In genomic region chr6:13526718-13527668, GRCh38 we compare ENCODE assay signal across 9 cellular contexts. TPM values are rescaled to one million over a fixed set of nuclear protein-coding genes. Genes with fewer than 3 reads are reported as not detected.
A peak's percentile ranks its signal among the peaks of the same experiment; 100 is the strongest.
DNase-seq lines count a peak whose midpoint lies in the region; ATAC-seq and TF ChIP-seq lines count a peak whose summit lies in the region.
"Had no signal": no experiment of that assay in that cellular context is flagged by ENCODE, and none has a peak within 500 bp of the region (broad histone marks: within the 10 kb centered on the region; RNA-seq: fewer than 3 reads in every experiment).

No MANE protein-coding gene starts in this region.

- POLR2A ChIA-PET in IMR-90 (lab: Charles Lee; ENCODE audit: unreplicated experiment): no interaction called here

- no peak overlapping the region for H2BK20ac ChIP-seq in IMR-90 (ENCODE audit: low read depth, low read length)

- H3K56ac ChIP-seq in IMR-90 (ENCODE audit: extremely low read depth, insufficient read depth, low read length): no peak overlapping the region

- in situ Hi-C loops in IMR-90 (cut with MboI; ENCODE audit: low sequenced_read_pairs) (loop anchor here (25.0 kb wide), 1 partner anchor 340 kb away; no protein-coding TSS in a partner anchor), GM13976 (cut with MboI; ENCODE audit: low sequenced_read_pairs, unreplicated experiment) (no loop called here)

- no peak overlapping the region for H3K27ac Mint-ChIP-seq in stimulated activated effector memory CD8-positive, alpha-beta T cell treated with anti-CD3 and anti-CD28 coated beads, Interleukin-12 subunit alpha, Interleukin-12 subunit beta, amount 100 ng/mL, for 72 hours

- H3K27ac ChIP-seq in IMR-90 (ENCODE audit: insufficient read depth, low read length): no peak overlapping the region
- peak overlapping the region; percentile 49 for H3K27ac ChIP-seq in RWPE2 (ENCODE audit: poor library complexity, severe bottlenecking)
- H3K27ac ChIP-seq in epithelial cell of prostate: peak overlapping the region; percentile 27

- CTCF ChIA-PET in IMR-90 (lab: Yijun Ruan, JAX): interaction anchor here (1.4 kb wide), 1 partner anchor 11 kb away, joined by 4 read pairs; no protein-coding TSS in a partner anchor

- no peak overlapping the region for H2AK9ac ChIP-seq in IMR-90 (replicated peaks; ENCODE audit: low read depth, low read length, poor library complexity)

- H3K18ac ChIP-seq in IMR-90 (ENCODE audit: low read depth, low read length): no peak overlapping the region

- H3K9me3 Mint-ChIP-seq in stimulated activated effector memory CD8-positive, alpha-beta T cell treated with anti-CD3 and anti-CD28 coated beads, Interleukin-12 subunit alpha, Interleukin-12 subunit beta, amount 100 ng/mL, for 72 hours: no peaks in the 10 kb centered on the region

- DNase-seq in GDM1 (lab: John Stamatoyannopoulos, UW) (peak; percentile 79), IMR-90 (no peak), RWPE2 (ENCODE audit: low spot score) (no peak), epithelial cell of prostate (ENCODE audit: low read depth, low spot score) (peak; percentile 12), GM13976 (ENCODE audit: low spot score) (no peak)
- DNase-seq in stimulated activated effector memory CD8-positive, alpha-beta T cell treated with anti-CD3 and anti-CD28 coated beads, Interleukin-12 subunit alpha, Interleukin-12 subunit beta, amount 100 ng/mL, for 72 hours (ENCODE audit: low spot score in 2 of 2): no peak

- H3K4me2 ChIP-seq in IMR-90 (ENCODE audit: low read depth, low read length): no peak overlapping the region

- no peak overlapping the region for H3K4ac ChIP-seq in IMR-90 (ENCODE audit: low read depth, low read length)

- intact Hi-C loops in IMR-90 (cut with micrococcal nuclease): no loop called here

- no peak overlapping the region for H2AK5ac ChIP-seq in IMR-90 (ENCODE audit: low read depth, low read length)

- peaks cover 7% of the 10 kb centered on the region for H3K4me1 Mint-ChIP-seq in stimulated activated effector memory CD8-positive, alpha-beta T cell treated with anti-CD3 and anti-CD28 coated beads, Interleukin-12 subunit alpha, Interleukin-12 subunit beta, amount 100 ng/mL, for 72 hours

- no peaks in the 10 kb centered on the region for H3K79me1 ChIP-seq in IMR-90 (ENCODE audit: low read depth in 1 of 2, low read length in 2 of 2)

- H3K36me3 ChIP-seq in IMR-90 (ENCODE audit: control insufficient read depth, insufficient read depth, low read length) (no peaks in the 10 kb centered on the region), RWPE2 (ENCODE audit: low read depth) (no peaks in the 10 kb centered on the region)
- H3K36me3 ChIP-seq: thoracic aorta had no signal

- 84% methylated on average over 6 of the region's 17 CpGs; no CpG with 5 or more reads in 1 of the 2 experiments for WGBS in IMR-90 (ENCODE audit: extremely low coverage in 2 of 2, insufficient read length in 1 of 2), 2 experiments

- H3K27me3 ChIP-seq in IMR-90 (ENCODE audit: control insufficient read depth, insufficient read depth, low read length): 0 out of 2 replicates have a peak, but pooled peaks cover 3% of the 10 kb centered on the region
- no peaks in the 10 kb centered on the region for H3K27me3 ChIP-seq in RWPE2 (ENCODE audit: insufficient read depth, poor library complexity, severe bottlenecking)

- no peaks in the 10 kb centered on the region for H4K20me1 ChIP-seq in IMR-90 (ENCODE audit: insufficient read depth, low read length)

- H3K9me3 ChIP-seq in IMR-90 (ENCODE audit: control insufficient read depth, insufficient read depth, low read length): no peaks in the 10 kb centered on the region
- no peaks in the 10 kb centered on the region for H3K9me3 ChIP-seq in RWPE2 (ENCODE audit: severe bottlenecking)
- H3K9me3 ChIP-seq: thoracic aorta had no signal

- H3K9me1 ChIP-seq in IMR-90 (ENCODE audit: insufficient read depth, low read length): no peaks in the 10 kb centered on the region

- H4K91ac ChIP-seq in IMR-90 (ENCODE audit: insufficient read depth, low read depth, low read length): no peak overlapping the region

- H3K4me1 ChIP-seq in IMR-90 (ENCODE audit: control insufficient read depth, insufficient read depth, low read length) (no peaks in the 10 kb centered on the region), RWPE2 (ENCODE audit: insufficient read depth, poor library complexity, severe bottlenecking) (peaks cover 25% of the 10 kb centered on the region)

- no peak overlapping the region for H3K14ac ChIP-seq in IMR-90 (replicated peaks; ENCODE audit: low read depth, low read length)

- TF ChIP-seq RAD21 in IMR-90 (IDR thresholded peaks at IDR 0.05; ENCODE audit: low read length): no peak

- no peak overlapping the region for H2BK5ac ChIP-seq in IMR-90 (ENCODE audit: low read depth, low read length, poor library complexity, severe bottlenecking)

- H4K8ac ChIP-seq in IMR-90 (ENCODE audit: low read depth in 2 of 2, low read length in 2 of 2): no peak overlapping the region

- peak overlapping the region; percentile 68 for H2AFZ ChIP-seq in IMR-90 (replicated peaks; ENCODE audit: low read length, poor library complexity)

- BruUV-seq in IMR-90 (replicated peaks; lab: Mats Ljungman, UMichigan): no TSS peak

- H4K5ac ChIP-seq in IMR-90 (ENCODE audit: low read depth, low read length): no peak overlapping the region

- H2BK15ac ChIP-seq in IMR-90 (ENCODE audit: low read depth, low read length): no peak overlapping the region

- no peak overlapping the region for H2BK120ac ChIP-seq in IMR-90 (ENCODE audit: low read depth, low read length)

- H3K23ac ChIP-seq in IMR-90 (ENCODE audit: low read depth, low read length): no peak overlapping the region

- H3K4me3 Mint-ChIP-seq in stimulated activated effector memory CD8-positive, alpha-beta T cell treated with anti-CD3 and anti-CD28 coated beads, Interleukin-12 subunit alpha, Interleukin-12 subunit beta, amount 100 ng/mL, for 72 hours: no peak overlapping the region

- H3K4me3 ChIP-seq in IMR-90 (ENCODE audit: insufficient read depth, low read depth, low read length) (no peak overlapping the region), RWPE2 (ENCODE audit: severe bottlenecking) (no peak overlapping the region)
- H3K4me3 ChIP-seq: thoracic aorta had no signal

- no peak overlapping the region for H3K9ac ChIP-seq in IMR-90 (ENCODE audit: low read depth, low read length)

- TF ChIP-seq POLR2A in IMR-90 (IDR thresholded peaks at IDR 0.05; ENCODE audit: low read depth, low read length): no peak

- ATAC-seq in GM21447 (IDR thresholded peaks at IDR 0.05; ENCODE audit: unreplicated experiment): peak; percentile 87
- ATAC-seq in IMR-90 (ENCODE audit: low read depth): no peak
- ATAC-seq in RWPE2 (ENCODE audit: low read depth): peak; percentile 59
- peak; percentile 49 for ATAC-seq in stimulated activated effector memory CD8-positive, alpha-beta T cell treated with anti-CD3 and anti-CD28 coated beads, Interleukin-12 subunit alpha, Interleukin-12 subunit beta, amount 100 ng/mL, for 72 hours
- ATAC-seq in HG02970 (IDR thresholded peaks at IDR 0.05; ENCODE audit: low FRiP score, unreplicated experiment): no peak

- dilution Hi-C loops in IMR-90 (cut with HindIII; ENCODE audit: low sequenced_read_pairs, unreplicated experiment): no loop called here

- H3K36me3 Mint-ChIP-seq in stimulated activated effector memory CD8-positive, alpha-beta T cell treated with anti-CD3 and anti-CD28 coated beads, Interleukin-12 subunit alpha, Interleukin-12 subunit beta, amount 100 ng/mL, for 72 hours: no peaks in the 10 kb centered on the region

- TF ChIP-seq CTCF in IMR-90 (conservative IDR thresholded peaks at IDR 0.05; ENCODE audit: low read depth, low read length): no peak
- TF ChIP-seq CTCF in RWPE2 (IDR thresholded peaks at IDR 0.05; ENCODE audit: poor library complexity, severe bottlenecking): no peak
- no peak for TF ChIP-seq CTCF in GM13976 (IDR thresholded peaks at IDR 0.05; ENCODE audit: borderline replicate concordance, control extremely low read depth, extremely low read depth, insufficient read depth, missing control alignments)

TF ChIP-seq in IMR-90, 13 proteins besides CTCF, POLR2A, EP300 and RAD21 (continues in another document):
- TF ChIP-seq ELK1 (IDR thresholded peaks at IDR 0.05; ENCODE audit: borderline replicate concordance, low read depth, low read length) (no peak), MAFK (IDR thresholded peaks at IDR 0.05; ENCODE audit: low read depth, low read length) (no peak), CEBPB (IDR thresholded peaks at IDR 0.05; ENCODE audit: low read depth, low read length) (no peak), SMC3 (IDR thresholded peaks at IDR 0.05; ENCODE audit: low read depth, low read length) (no peak), MXI1 (IDR thresholded peaks at IDR 0.05; ENCODE audit: borderline replicate concordance, low read depth, low read length) (no peak), CHD1 (IDR thresholded peaks at IDR 0.05; ENCODE audit: low read depth, low read length) (no peak), NFE2L2 (IDR thresholded peaks at IDR 0.05; ENCODE audit: low read depth, low read length) (no peak), RCOR1 (IDR thresholded peaks at IDR 0.05; ENCODE audit: insufficient replicate concordance, low read length) (no peak), RFX5 (IDR thresholded peaks at IDR 0.05; ENCODE audit: low read depth, low read length) (no peak), USF2 (IDR thresholded peaks at IDR 0.05; ENCODE audit: low read depth, low read length) (no peak)

RNA-seq across cellular contexts. Expression of gene GFOD1, which starts 39.6 kb away (rescaled TPM):
- 3.4 and 3.6 TPM in 2 replicates for total RNA-seq in IMR-90 (2012; rRNA removed)
- polyA plus RNA-seq in IMR-90 (2012; rRNA removed): 1.8 and 2.2 TPM in 2 replicates
- polyA plus RNA-seq in IMR-90 (2012; cell fraction: cytosol; rRNA removed): 0.78 and 1.7 TPM in 2 replicates
- polyA plus RNA-seq in IMR-90 (2012; cell fraction: nucleus; rRNA removed; ENCODE audit: low replicate concordance): 3.5 and 3.9 TPM in 2 replicates

RNA-seq across cellular contexts. Expression of gene SIRT5, which starts 47.4 kb away (rescaled TPM):
- 5.0 and 5.2 TPM in 2 replicates for total RNA-seq in IMR-90 (2012; rRNA removed)
- polyA plus RNA-seq in IMR-90 (2012; rRNA removed): 4.6 and 4.7 TPM in 2 replicates
- 2.8 TPM in 2 replicates for polyA plus RNA-seq in IMR-90 (2012; cell fraction: cytosol; rRNA removed)
- 7.5 and 18.8 TPM in 2 replicates for polyA plus RNA-seq in IMR-90 (2012; cell fraction: nucleus; rRNA removed; ENCODE audit: low replicate concordance)

Comparison
In these comparisons a context has a peak if more than half of its experiments do, and no peak if none do; other contexts are left out.
1. DNase-seq: peak in GDM1 (single experiment) and epithelial cell of prostate (single experiment); none in IMR-90 (single experiment), RWPE2 (single experiment), stimulated activated effector memory CD8-positive, alpha-beta T cell treated with anti-CD3 and anti-CD28 coated beads, Interleukin-12 subunit alpha, Interleukin-12 subunit beta, amount 100 ng/mL, for 72 hours (0 of 2) and GM13976 (single experiment).
2. ATAC-seq: peak in GM21447 (single experiment), RWPE2 (single experiment) and stimulated activated effector memory CD8-positive, alpha-beta T cell treated with anti-CD3 and anti-CD28 coated beads, Interleukin-12 subunit alpha, Interleukin-12 subunit beta, amount 100 ng/mL, for 72 hours (single experiment); none in IMR-90 (single experiment) and HG02970 (single experiment).